In genomic region chr6:16243664-16244063, GRCh38 we compare ENCODE assay signal across 18 cellular contexts. TPM values are rescaled to one million over a fixed set of nuclear protein-coding genes. Genes with fewer than 3 reads are reported as not detected.
A peak's percentile ranks its signal among the peaks of the same experiment; 100 is the strongest.
DNase-seq lines count a peak whose midpoint lies in the region; ATAC-seq and TF ChIP-seq lines count a peak whose summit lies in the region.
"Had no signal": no experiment of that assay in that cellular context is flagged by ENCODE, and none has a peak within 500 bp of the region (broad histone marks: within the 10 kb centered on the region; RNA-seq: fewer than 3 reads in every experiment).

No MANE protein-coding gene starts in this region.

- H4K8ac ChIP-seq in IMR-90 (ENCODE audit: low read depth in 2 of 2, low read length in 2 of 2) = no peak overlapping the region
- no peak overlapping the region for H4K8ac ChIP-seq in mesenchymal stem cell (ENCODE audit: low read length)

- H2BK15ac ChIP-seq in IMR-90 (ENCODE audit: low read depth, low read length) (no peak overlapping the region; the same call in 2 of the 3 replicates), mesenchymal stem cell (ENCODE audit: low read depth, poor library complexity, severe bottlenecking) (no peak overlapping the region)

- no peaks in the 10 kb centered on the region for H3K36me3 ChIP-seq in IMR-90 (ENCODE audit: control insufficient read depth, insufficient read depth, low read length)
- H3K36me3 ChIP-seq in SJSA1 = peaks cover 11% of the 10 kb centered on the region
- peaks cover 0 to 11% of the 10 kb centered on the region in 2 experiments for H3K36me3 ChIP-seq in mesenchymal stem cell (ENCODE audit: control insufficient read depth in 1 of 2, insufficient read depth in 2 of 2, low read depth in 1 of 2, low read length in 2 of 2)
- H3K36me3 ChIP-seq in sigmoid colon = peaks cover 0 to 15% (median 4%) of the 10 kb centered on the region in 4 donors
- H3K36me3 ChIP-seq: BLaER1 had no signal

- no peaks in the 10 kb centered on the region for H3K79me1 ChIP-seq in IMR-90 (ENCODE audit: low read depth in 1 of 2, low read length in 2 of 2)
- no peaks in the 10 kb centered on the region for H3K79me1 ChIP-seq in mesenchymal stem cell (replicated peaks; ENCODE audit: low read length, poor library complexity, severe bottlenecking)

- BruUV-seq in IMR-90 (replicated peaks; lab: Mats Ljungman, UMichigan) = no TSS peak

- no peak overlapping the region for H2BK120ac ChIP-seq in IMR-90 (ENCODE audit: low read depth, low read length)
- H2BK120ac ChIP-seq in mesenchymal stem cell (ENCODE audit: low read depth, low read length) = no peak overlapping the region

- POLR2A ChIA-PET in IMR-90 (lab: Charles Lee; ENCODE audit: unreplicated experiment) = no interaction called here

- no CpG with 5 or more reads among the region's 5 CpGs for WGBS in IMR-90 (ENCODE audit: extremely low coverage in 2 of 2, insufficient read length in 1 of 2), 2 experiments
- WGBS in mesenchymal stem cell = 91% methylated on average over 5 of the region's 5 CpGs
- WGBS in sigmoid colon, 2 donors = 81 to 90% methylated on average over 5 of the region's 5 CpGs

- TF ChIP-seq CTCF in IMR-90 (conservative IDR thresholded peaks at IDR 0.05; ENCODE audit: low read depth, low read length) (no peak), sigmoid colon (IDR thresholded peaks at IDR 0.05) (no peak)

- H4K20me1 ChIP-seq in IMR-90 (ENCODE audit: insufficient read depth, low read length) = peaks cover 9% of the 10 kb centered on the region; the same call in 1 of the 2 replicates

- H3K27ac ChIP-seq in IMR-90 (ENCODE audit: insufficient read depth, low read length) (no peak overlapping the region), SJSA1 (peak overlapping the region; percentile 19), mesenchymal stem cell (ENCODE audit: low read length, poor library complexity, severe bottlenecking) (no peak overlapping the region), sigmoid colon (peak overlapping the region; percentile 22 to 82 (median 70))
- H3K27ac ChIP-seq: BLaER1, GM23248, HL-60, PC-9 had no signal

- H3K9ac ChIP-seq in IMR-90 (ENCODE audit: low read depth, low read length) (no peak overlapping the region), mesenchymal stem cell (ENCODE audit: low read length) (peak overlapping the region; percentile 23)
- H3K9ac ChIP-seq: BLaER1, GM23248 had no signal

- no peak for TF ChIP-seq RAD21 in IMR-90 (IDR thresholded peaks at IDR 0.05; ENCODE audit: low read length)

- H3K9me3 ChIP-seq in IMR-90 (ENCODE audit: control insufficient read depth, insufficient read depth, low read length) = no peaks in the 10 kb centered on the region
- no peaks in the 10 kb centered on the region for H3K9me3 ChIP-seq in SJSA1 (replicated peaks)
- H3K9me3 ChIP-seq in mesenchymal stem cell (ENCODE audit: control insufficient read depth, low read length) = no peaks in the 10 kb centered on the region
- no peaks in the 10 kb centered on the region for H3K9me3 ChIP-seq in sigmoid colon
- H3K9me3 ChIP-seq: BLaER1 had no signal

- H3K9me1 ChIP-seq in IMR-90 (ENCODE audit: insufficient read depth, low read length) = peaks cover 5% of the 10 kb centered on the region; the same call in 1 of the 2 replicates

- H3K27me3 ChIP-seq in IMR-90 (ENCODE audit: control insufficient read depth, insufficient read depth, low read length) (no peaks in the 10 kb centered on the region), SJSA1 (replicated peaks) (no peaks in the 10 kb centered on the region), mesenchymal stem cell (ENCODE audit: control insufficient read depth in 1 of 2, insufficient read depth in 1 of 2, low read length in 2 of 2) (no peaks in the 10 kb centered on the region), sigmoid colon (no peaks in the 10 kb centered on the region)

- no peak overlapping the region for H3K18ac ChIP-seq in IMR-90 (ENCODE audit: low read depth, low read length)
- no peak overlapping the region for H3K18ac ChIP-seq in mesenchymal stem cell (ENCODE audit: low read depth in 1 of 2, low read length in 2 of 2)

- no peak overlapping the region for H3K4me3 ChIP-seq in IMR-90 (ENCODE audit: insufficient read depth, low read depth, low read length)
- H3K4me3 ChIP-seq in SJSA1 = no peak overlapping the region
- H3K4me3 ChIP-seq in mesenchymal stem cell (ENCODE audit: insufficient read depth in 1 of 2, low read depth in 1 of 2, low read length in 2 of 2) = no peak overlapping the region
- no peak overlapping the region for H3K4me3 ChIP-seq in sigmoid colon
- H3K4me3 ChIP-seq: BLaER1, GM23248, PC-9 had no signal

- no peak overlapping the region for H2AK9ac ChIP-seq in IMR-90 (replicated peaks; ENCODE audit: low read depth, low read length, poor library complexity)

- H4K91ac ChIP-seq in IMR-90 (ENCODE audit: insufficient read depth, low read depth, low read length) = no peak overlapping the region
- no peak overlapping the region for H4K91ac ChIP-seq in mesenchymal stem cell (ENCODE audit: low read length)

- dilution Hi-C loops in IMR-90 (cut with HindIII; ENCODE audit: low sequenced_read_pairs, unreplicated experiment) = no loop called here

- no peak overlapping the region for H3K56ac ChIP-seq in IMR-90 (ENCODE audit: extremely low read depth, insufficient read depth, low read length)

- no peak overlapping the region for H4K5ac ChIP-seq in IMR-90 (ENCODE audit: low read depth, low read length)

- no peak overlapping the region for H2BK20ac ChIP-seq in IMR-90 (ENCODE audit: low read depth, low read length)

- no peak overlapping the region for H2BK5ac ChIP-seq in IMR-90 (ENCODE audit: low read depth, low read length, poor library complexity, severe bottlenecking)
- H2BK5ac ChIP-seq in mesenchymal stem cell (ENCODE audit: low read depth, low read length, poor library complexity, severe bottlenecking) = no peak overlapping the region

- H3K4me2 ChIP-seq in IMR-90 (ENCODE audit: low read depth, low read length) (no peak overlapping the region), mesenchymal stem cell (ENCODE audit: low read length, poor library complexity, severe bottlenecking) (no peak overlapping the region)
- H3K4me2 ChIP-seq: BLaER1, PC-9 had no signal

- DNase-seq in IMR-90 = no peak
- peak; percentile 51 to 56 for DNase-seq in SJSA1 (ENCODE audit: low read depth in 1 of 2, low spot score in 2 of 2)
- DNase-seq in mesenchymal stem cell = no peak
- no peak for DNase-seq in sigmoid colon
- no peak for DNase-seq in iPS-NIHi7 (ENCODE audit: extremely low spot score)
- DNase-seq in mucosa of gallbladder (ENCODE audit: low spot score) = no peak
- DNase-seq: DMS 273 treated with DMSO at 0.1 percent for 48 hours, KG1, NCI-H1092, NCI-H2107, NCI-H345, PC-9 had no signal

- 0 out of 2 replicates have a peak overlapping the region, but pooled peaks have one; percentile 14 for H3K14ac ChIP-seq in IMR-90 (replicated peaks; ENCODE audit: low read depth, low read length)
- peak overlapping the region in 1 of 2 experiments; percentile 28 for H3K14ac ChIP-seq in mesenchymal stem cell (ENCODE audit: low read length in 2 of 2)

- in situ Hi-C loops in IMR-90 (cut with MboI; ENCODE audit: low sequenced_read_pairs) = no loop called here

- H3K4me1 ChIP-seq in IMR-90 (ENCODE audit: control insufficient read depth, insufficient read depth, low read length) = peaks cover 18% of the 10 kb centered on the region
- peaks cover 40% of the 10 kb centered on the region for H3K4me1 ChIP-seq in SJSA1 (replicated peaks)
- peaks cover 10% of the 10 kb centered on the region for H3K4me1 ChIP-seq in mesenchymal stem cell (ENCODE audit: control insufficient read depth, insufficient read depth, low read depth, low read length)
- H3K4me1 ChIP-seq in sigmoid colon = peaks cover 0 to 60% (median 41%) of the 10 kb centered on the region in 4 donors

- H2AK5ac ChIP-seq in IMR-90 (ENCODE audit: low read depth, low read length) = no peak overlapping the region
- no peak overlapping the region for H2AK5ac ChIP-seq in mesenchymal stem cell (ENCODE audit: low read length, severe bottlenecking)

- TF ChIP-seq EP300 in sigmoid colon (IDR thresholded peaks at IDR 0.05) = no peak

- H3K23ac ChIP-seq in IMR-90 (ENCODE audit: low read depth, low read length) (no peak overlapping the region), mesenchymal stem cell (ENCODE audit: low read length in 2 of 2) (no peak overlapping the region)

- intact Hi-C loops in IMR-90 (cut with micrococcal nuclease) (loop anchor here (1.0 kb wide), 1 partner anchor 34 kb away; no protein-coding TSS in a partner anchor), sigmoid colon (cut with DNase I) (loop anchor here (10.0 kb wide), 1 partner anchor 71 kb away; no protein-coding TSS in a partner anchor)

- ATAC-seq in IMR-90 (ENCODE audit: low read depth) (no peak), HG02571 (IDR thresholded peaks at IDR 0.05; ENCODE audit: unreplicated experiment) (no peak), GM21447 (IDR thresholded peaks at IDR 0.05; ENCODE audit: unreplicated experiment) (no peak)
- ATAC-seq: HCT116 had no signal

- CTCF ChIA-PET in IMR-90 (lab: Yijun Ruan, JAX) = no interaction called here

- TF ChIP-seq POLR2A in IMR-90 (IDR thresholded peaks at IDR 0.05; ENCODE audit: low read depth, low read length) (no peak), sigmoid colon (IDR thresholded peaks at IDR 0.05) (no peak)

- H2AFZ ChIP-seq in IMR-90 (replicated peaks; ENCODE audit: low read length, poor library complexity) (no peak overlapping the region), mesenchymal stem cell (ENCODE audit: low read depth, low read length) (no peak overlapping the region)
- H2AFZ ChIP-seq: GM23248, PC-9 had no signal

- H3K4ac ChIP-seq in IMR-90 (ENCODE audit: low read depth, low read length) = peak overlapping the region; percentile 8; the same call in 1 of the 2 replicates
- no peak overlapping the region for H3K4ac ChIP-seq in mesenchymal stem cell (ENCODE audit: low read depth in 1 of 2, low read length in 2 of 2)

- no peak overlapping the region for H2BK12ac ChIP-seq in mesenchymal stem cell (ENCODE audit: low read length in 2 of 2)

TF ChIP-seq in IMR-90, 13 proteins besides CTCF, POLR2A, EP300 and RAD21 (continues in another document):
- TF ChIP-seq RFX5 (IDR thresholded peaks at IDR 0.05; ENCODE audit: low read depth, low read length) = no peak

RNA-seq across cellular contexts. Expression of gene GMPR, which starts 5.3 kb away (rescaled TPM):
- 6.3 and 6.7 TPM in 2 replicates for total RNA-seq in IMR-90 (2012; rRNA removed)
- 7.0 and 8.6 TPM in 2 replicates for polyA plus RNA-seq in IMR-90 (2012; rRNA removed)
- 7.0 and 10.0 TPM in 2 replicates for polyA plus RNA-seq in IMR-90 (2012; cell fraction: cytosol; rRNA removed)
- 3.7 and 5.9 TPM in 2 replicates for polyA plus RNA-seq in IMR-90 (2012; cell fraction: nucleus; rRNA removed; ENCODE audit: low replicate concordance)
- total RNA-seq in SJSA1 (2014; rRNA removed; shearing (Covaris generic)) = 17.7 and 21.3 TPM in 2 replicates
- polyA plus RNA-seq in mesenchymal stem cell (2013, experiment 1 of 2) = 23.7 TPM
- polyA plus RNA-seq in mesenchymal stem cell (2013, experiment 2 of 2) = 26.0 TPM
- total RNA-seq in sigmoid colon = 10 to 100 TPM; 15.0 to 26.5 (median 18.4) TPM
- 1 to 10 TPM; 2.8 to 7.7 (median 3.0) TPM for polyA plus RNA-seq in sigmoid colon
- 10.4 TPM for total RNA-seq in mucosa of gallbladder

Comparison
In these comparisons a context has a peak if more than half of its experiments do, and no peak if none do; other contexts are left out.
1. DNase-seq: peak in SJSA1 (2 of 2); none in IMR-90 (single experiment), mesenchymal stem cell (single experiment), sigmoid colon (single experiment), iPS-NIHi7 (single experiment) and mucosa of gallbladder (single experiment).
2. H3K27ac ChIP-seq: peak in SJSA1 (single experiment) and sigmoid colon (4 of 4); none in IMR-90 (single experiment) and mesenchymal stem cell (single experiment).